ENCODE assay signal across 8 cellular contexts in genomic region chr6:73653571-73654424, GRCh38. TPM values are rescaled to one million over a fixed set of nuclear protein-coding genes. Genes with fewer than 3 reads are reported as not detected.
A peak's percentile ranks its signal among the peaks of the same experiment; 100 is the strongest.
DNase-seq lines count a peak whose midpoint lies in the region; ATAC-seq and TF ChIP-seq lines count a peak whose summit lies in the region.

TSS of gene SLC17A5 (minus strand) at chr6:73653992. CDS start at chr6:73653886, 106 bp downstream.

- ATAC-seq in CD4-positive, alpha-beta T cell (ENCODE audit: poor library complexity), result peak; percentile 85
- ATAC-seq in GM19452 (IDR thresholded peaks at IDR 0.05; ENCODE audit: unreplicated experiment) (peak; percentile 90), HG03575 (IDR thresholded peaks at IDR 0.05; ENCODE audit: extremely low read depth, insufficient number of reproducible peaks, low FRiP score, unreplicated experiment) (peak; percentile 49)

- H3K4me1 ChIP-seq in duodenal mucosa (ENCODE audit: control insufficient read depth in 1 of 2, insufficient read depth in 2 of 2, low read length in 2 of 2), result peaks cover 7 to 14% of the 10 kb centered on the region in 2 donors

- peak within 1 kb of the TSS; percentile 95 for H3K27ac Mint-ChIP-seq in CD4-positive, alpha-beta T cell
- peak within 1 kb of the TSS; percentile 94 for H3K27ac Mint-ChIP-seq in activated CD4-positive, alpha-beta memory T cell treated with anti-CD3 and anti-CD28 coated beads, Interleukin-2, amount 10 ng/mL, durations not matched to agents 7 days and 5 days

- H3K9me3 Mint-ChIP-seq in CD4-positive, alpha-beta T cell, result no peaks in the 10 kb centered on the region
- H3K9me3 Mint-ChIP-seq in activated CD4-positive, alpha-beta memory T cell treated with anti-CD3 and anti-CD28 coated beads, Interleukin-2, amount 10 ng/mL, durations not matched to agents 7 days and 5 days, result no peaks in the 10 kb centered on the region

- peaks cover 25% of the 10 kb centered on the region for H3K36me3 Mint-ChIP-seq in CD4-positive, alpha-beta T cell (ENCODE audit: low read depth)
- H3K36me3 Mint-ChIP-seq in activated CD4-positive, alpha-beta memory T cell treated with anti-CD3 and anti-CD28 coated beads, Interleukin-2, amount 10 ng/mL, durations not matched to agents 7 days and 5 days (ENCODE audit: low read depth), result peaks cover 5% of the 10 kb centered on the region

- CTCF ChIA-PET in CD4-positive, alpha-beta T cell (lab: Charles Lee), result interaction anchor here (0.5 to 2.3 kb wide), 15 partner anchors 10 to 1631 kb away, joined by 3 to 12 read pairs (median 3); partner anchors contain the start of genes MTO1 and TMEM30A
- CTCF ChIA-PET in activated CD4-positive, alpha-beta memory T cell treated with anti-CD3 and anti-CD28 coated beads, Interleukin-2, amount 10 ng/mL, durations not matched to agents 7 days and 5 days (lab: Charles Lee), result interaction anchor here (0.5 to 3.7 kb wide), 28 partner anchors 10 to 344 kb away, joined by 3 to 40 read pairs (median 6); partner anchors contain the start of genes CGAS, EEF1A1 and MTO1

- peak; percentile 71 to 91 (median 85) for DNase-seq in CD4-positive, alpha-beta T cell
- DNase-seq in NCI-H82 (lab: John Stamatoyannopoulos, UW), result peak; percentile 93
- DNase-seq in activated CD4-positive, alpha-beta memory T cell treated with anti-CD3 and anti-CD28 coated beads, Interleukin-2, amount 10 ng/mL, durations not matched to agents 7 days and 5 days, result peak; percentile 92
- peak; percentile 95 to 99 for DNase-seq in lower leg skin (ENCODE audit: low spot score in 2 of 2)
- peak; percentile 85 to 89 for DNase-seq in stimulated activated CD4-positive, alpha-beta T cell treated with anti-CD3 and anti-CD28 coated beads, Interleukin-4, amount 100 ng/mL, for 4 hours

- H3K27ac ChIP-seq in CD4-positive, alpha-beta T cell (ENCODE audit: low read depth, low read length), result peak within 1 kb of the TSS; percentile 99
- peak within 1 kb of the TSS; percentile 96 for H3K27ac ChIP-seq in duodenal mucosa (ENCODE audit: low read depth, low read length)

- peaks cover 0 to 2% of the 10 kb centered on the region in 2 donors for H3K36me3 ChIP-seq in duodenal mucosa (ENCODE audit: control insufficient read depth in 1 of 2, insufficient read depth in 2 of 2, low read length in 2 of 2)

- 0% methylated on average over 38 to 70 of the region's 90 CpGs for WGBS in lower leg skin, 2 donors

- no peak for TF ChIP-seq CTCF in CD4-positive, alpha-beta T cell (IDR thresholded peaks at IDR 0.05)
- no peak for TF ChIP-seq CTCF in lower leg skin (IDR thresholded peaks at IDR 0.05)

- POLR2A ChIA-PET in CD4-positive, alpha-beta T cell (lab: Charles Lee), result interaction anchor here (0.6 to 3.9 kb wide), 23 partner anchors 8 to 1949 kb away, joined by 3 to 140 read pairs (median 5); partner anchors contain the start of genes CGAS, DDX43, EEF1A1 and MTO1
- POLR2A ChIA-PET in activated CD4-positive, alpha-beta memory T cell treated with anti-CD3 and anti-CD28 coated beads, Interleukin-2, amount 10 ng/mL, durations not matched to agents 7 days and 5 days (lab: Charles Lee), result interaction anchor here (0.8 to 5.5 kb wide), 25 partner anchors 10 to 1590 kb away, joined by 3 to 148 read pairs (median 4); partner anchors contain the start of genes CD109, CGAS, COX7A2 and EEF1A1

- H3K4me3 Mint-ChIP-seq in CD4-positive, alpha-beta T cell, result peak within 1 kb of the TSS; percentile 99
- H3K4me3 Mint-ChIP-seq in activated CD4-positive, alpha-beta memory T cell treated with anti-CD3 and anti-CD28 coated beads, Interleukin-2, amount 10 ng/mL, durations not matched to agents 7 days and 5 days, result peak within 1 kb of the TSS; percentile 92

- intact Hi-C loops in CD4-positive, alpha-beta T cell (cut with DNase I, micrococcal nuclease), result loop anchor here (1.0 to 10.0 kb wide), 6 partner anchors 133 to 1949 kb away; partner anchors contain the start of genes COX7A2 (in 1 of the 2), EEF1A1 (in 1 of the 2), MTO1 (in 1 of the 2) and SENP6 (in 1 of the 2)
- intact Hi-C loops in lower leg skin (cut with DNase I; ENCODE audit: low total_unique reads), result no loop called here

- H3K9ac ChIP-seq in duodenal mucosa (ENCODE audit: low read depth in 1 of 2, low read length in 2 of 2), result peak within 1 kb of the TSS; percentile 88 to 90

- no peaks in the 10 kb centered on the region for H3K27me3 ChIP-seq in CD4-positive, alpha-beta T cell (ENCODE audit: control insufficient read depth, insufficient read depth, low read length)
- no peaks in the 10 kb centered on the region for H3K27me3 ChIP-seq in duodenal mucosa (ENCODE audit: control insufficient read depth in 1 of 2, insufficient read depth in 2 of 2, low read length in 2 of 2)

- peaks cover 42% of the 10 kb centered on the region for H3K4me1 Mint-ChIP-seq in CD4-positive, alpha-beta T cell (ENCODE audit: low read depth)
- peaks cover 40% of the 10 kb centered on the region for H3K4me1 Mint-ChIP-seq in activated CD4-positive, alpha-beta memory T cell treated with anti-CD3 and anti-CD28 coated beads, Interleukin-2, amount 10 ng/mL, durations not matched to agents 7 days and 5 days

- peak within 1 kb of the TSS; percentile 85 to 95 for H3K4me3 ChIP-seq in duodenal mucosa (ENCODE audit: low read depth in 1 of 2, low read length in 2 of 2)
- H3K4me3 ChIP-seq in lower leg skin (ENCODE audit: low read depth, poor library complexity, severe bottlenecking), result peak within 1 kb of the TSS; percentile 89

- no peaks in the 10 kb centered on the region for H3K9me3 ChIP-seq in CD4-positive, alpha-beta T cell (ENCODE audit: control insufficient read depth, low read length)
- H3K9me3 ChIP-seq in duodenal mucosa (ENCODE audit: control insufficient read depth in 1 of 2, low read length in 2 of 2), result no peaks in the 10 kb centered on the region

- H3K27me3 Mint-ChIP-seq in CD4-positive, alpha-beta T cell, result no peaks in the 10 kb centered on the region
- H3K27me3 Mint-ChIP-seq in activated CD4-positive, alpha-beta memory T cell treated with anti-CD3 and anti-CD28 coated beads, Interleukin-2, amount 10 ng/mL, durations not matched to agents 7 days and 5 days, result no peaks in the 10 kb centered on the region

- no peak for TF ChIP-seq POLR2A in lower leg skin (IDR thresholded peaks at IDR 0.05)

RNA-seq across cellular contexts. Expression of gene SLC17A5, which starts in this region (rescaled TPM):
- 1 to 10 TPM; 5.3 to 6.2 TPM for total RNA-seq in CD4-positive, alpha-beta T cell
- total RNA-seq in activated CD4-positive, alpha-beta memory T cell treated with anti-CD3 and anti-CD28 coated beads, Interleukin-2, amount 10 ng/mL, durations not matched to agents 7 days and 5 days, result 1 to 10 TPM; 8.0 to 9.5 TPM
- 10 to 100 TPM; 11.3 to 13.2 (median 12.2) TPM for total RNA-seq in lower leg skin

Comparison
In these comparisons a context has a peak if more than half of its experiments do, and no peak if none do; other contexts are left out.
1. Peak in every context shown above with its lines: DNase-seq, ATAC-seq, H3K4me3 ChIP-seq and H3K27ac ChIP-seq.